ENCODE assay signal across 1 cellular context in the genomic region with DNA sequence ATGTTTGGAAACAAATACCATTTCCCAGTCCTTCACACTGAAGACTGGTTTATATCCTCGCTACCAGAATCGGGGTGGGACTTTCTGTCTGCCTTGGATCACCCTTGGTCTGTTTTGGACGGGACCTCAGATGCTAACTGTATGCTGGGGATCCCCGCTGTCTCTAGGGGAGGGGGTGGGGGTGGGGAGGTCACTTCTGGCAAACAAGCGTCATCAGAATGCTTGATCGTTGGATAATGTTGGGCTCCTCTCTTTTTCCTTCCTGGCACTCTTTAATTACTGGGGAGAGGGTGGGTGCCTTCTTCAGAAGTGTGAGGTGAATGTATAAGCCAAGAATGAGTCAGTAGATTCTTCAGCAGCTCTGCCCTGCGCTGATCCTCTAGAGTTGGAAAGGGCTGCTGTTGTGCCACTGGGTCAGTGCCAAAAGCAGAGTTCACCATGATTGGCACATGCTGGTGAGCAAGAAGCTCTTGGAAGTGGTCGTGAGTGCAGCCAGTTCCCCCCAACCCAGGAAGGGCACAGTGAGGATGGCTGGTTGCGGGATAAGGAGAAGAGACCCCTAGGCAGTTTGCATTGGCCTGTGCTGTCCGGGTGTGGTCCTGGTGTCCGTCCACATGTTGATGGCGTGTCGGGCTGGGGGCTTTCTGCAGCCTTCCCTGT.
TF ChIP-seq lines count a peak whose summit lies in the region.

No MANE protein-coding gene starts in this region.

TF ChIP-seq in endothelial cell of umbilical vein, 7 proteins besides CTCF, POLR2A, EP300 and RAD21:
- TF ChIP-seq GATA2 (IDR thresholded peaks at IDR 0.05; ENCODE audit: insufficient read depth, insufficient read length, low read depth, low read length) (no peak), POLR2AphosphoS5 (IDR thresholded peaks at IDR 0.05; ENCODE audit: insufficient read depth, low read depth, low read length) (no peak), JUN (IDR thresholded peaks at IDR 0.05; ENCODE audit: borderline replicate concordance, insufficient read depth, insufficient read length, low read depth) (no peak), FOS (IDR thresholded peaks at IDR 0.05; ENCODE audit: borderline replicate concordance, insufficient read depth, low read length) (no peak), EZH2 (IDR thresholded peaks at IDR 0.05; ENCODE audit: borderline replicate concordance, low read depth, low read length, severe bottlenecking) (no peak), MYC (IDR thresholded peaks at IDR 0.05; ENCODE audit: low read depth, low read length) (no peak)
- TF ChIP-seq, protein P1, sequence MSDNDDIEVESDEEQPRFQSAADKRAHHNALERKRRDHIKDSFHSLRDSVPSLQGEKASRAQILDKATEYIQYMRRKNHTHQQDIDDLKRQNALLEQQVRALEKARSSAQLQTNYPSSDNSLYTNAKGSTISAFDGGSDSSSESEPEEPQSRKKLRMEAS (IDR thresholded peaks at IDR 0.05; ENCODE audit: insufficient read depth, insufficient read length): no peak
